ENCODE assay signal across 27 cellular contexts in genomic region chr3:194781617-194782016, GRCh38.
"Had no signal": no experiment of that assay in that cellular context is flagged by ENCODE, and none has a peak within 500 bp of the region (broad histone marks: within the 10 kb centered on the region; RNA-seq: fewer than 3 reads in every experiment).

No MANE protein-coding gene starts in this region.

- H3K27ac ChIP-seq: neural progenitor cell, neutrophil, parathyroid adenoma, psoas muscle, right lobe of liver, uterus had no signal

- H3K4me1 ChIP-seq: parathyroid adenoma, psoas muscle, right lobe of liver, uterus had no signal

- H3K9me3 ChIP-seq: left ventricle myocardium inferior, neutrophil, psoas muscle, right atrium auricular region, right lobe of liver, tibial nerve, uterus had no signal

- ATAC-seq: natural killer cell; psoas muscle; right lobe of liver; stimulated activated memory B cell treated with anti-CD40 and anti-IgM and Interleukin-4, amounts not matched to agents 10 μg/mL and 1 μg/mL and 100 μg/mL, for 72 hours; stimulated activated naive CD8-positive, alpha-beta T cell treated with anti-CD3 and anti-CD28 coated beads, Interleukin-15, amount 100 ng/mL, for 72 hours had no signal

- DNase-seq: hypothalamus; immature natural killer cell; kidney; left ventricle myocardium inferior; mesendoderm; naive B cell; natural killer cell; nephron progenitor cell; occipital lobe; psoas muscle; right lobe of liver; stimulated activated CD4-positive, alpha-beta T cell treated with anti-CD3 and anti-CD28 coated beads, Interleukin-1b, Interleukin-23, amount 100 ng/mL, for 48 hours; stimulated activated CD4-positive, alpha-beta T cell treated with anti-CD3 and anti-CD28 coated beads, Interleukin-2, amount 100 ng/mL, for 48 hours; stimulated activated CD4-positive, alpha-beta T cell treated with anti-CD3 and anti-CD28 coated beads, Interleukin-4, amount 100 ng/mL, for 4 hours; stimulated activated CD8-positive, alpha-beta memory T cell treated with anti-CD3 and anti-CD28 coated beads, Interleukin-4, amount 100 ng/mL, for 48 hours; stimulated activated naive CD4-positive, alpha-beta T cell treated with Interleukin-2 at 50 U/mL for 16 hours; stimulated activated naive CD8-positive, alpha-beta T cell treated with anti-CD3 and anti-CD28 coated beads, Interleukin-15, amount 100 ng/mL, for 72 hours; substantia nigra; uterus had no signal

- H3K36me3 ChIP-seq: left ventricle myocardium inferior, neural progenitor cell, neutrophil, right atrium auricular region, right lobe of liver, tibial nerve, uterus had no signal

- H3K4me3 ChIP-seq: left ventricle myocardium inferior, lung, neural progenitor cell, psoas muscle, right atrium auricular region, right lobe of liver, smooth muscle cell, tibial nerve, uterus had no signal

- H3K27me3 ChIP-seq: neural progenitor cell, neutrophil, right atrium auricular region, right lobe of liver, tibial nerve, uterus had no signal
